3 cellular contexts compared by ENCODE assay signal in genomic region chr7:72016574-72016973, GRCh38.
"Had no signal": no experiment of that assay in that cellular context is flagged by ENCODE, and none has a peak within 500 bp of the region (broad histone marks: within the 10 kb centered on the region; RNA-seq: fewer than 3 reads in every experiment).

No MANE protein-coding gene starts in this region.

- DNase-seq: GDM1, GF-D8 had no signal

- ATAC-seq: GM12878 had no signal

- H3K4me3 ChIP-seq: GM12878 had no signal
